Comparison of ENCODE assay signal across 8 cellular contexts in the genomic region with DNA sequence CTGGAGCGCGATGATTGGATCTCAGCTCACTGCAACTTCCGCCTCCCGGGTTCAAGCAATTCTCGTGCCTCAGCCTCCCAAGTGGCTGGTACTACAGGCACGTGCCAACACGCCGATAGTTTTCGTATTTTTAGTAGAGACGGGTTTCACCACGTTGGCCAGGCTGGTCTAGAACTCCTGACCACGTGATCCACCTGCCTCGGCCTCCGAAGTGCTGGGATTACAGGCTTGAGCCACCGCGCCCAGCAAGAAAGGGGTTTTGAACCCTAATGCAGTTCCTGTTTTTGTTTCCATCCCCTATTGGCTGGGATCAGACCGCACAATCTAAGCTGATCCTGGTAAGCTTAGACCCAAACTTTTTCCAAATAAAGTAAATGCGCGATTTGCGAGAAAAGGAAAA. TPM values are rescaled to one million over a fixed set of nuclear protein-coding genes. Genes with fewer than 3 reads are reported as not detected.
DNase-seq lines count a peak whose midpoint lies in the region; ATAC-seq and TF ChIP-seq lines count a peak whose summit lies in the region.

No MANE protein-coding gene starts in this region.

- POLR2A ChIA-PET in activated CD4-positive, alpha-beta T cell treated with anti-CD3 and anti-CD28 coated beads, Interleukin-2, amount 10 ng/mL, durations not matched to agents 7 days and 5 days (lab: Charles Lee): no interaction called here

- ATAC-seq in central memory CD8-positive, alpha-beta T cell (replicated peaks; ENCODE audit: extremely low read depth, poor library complexity, severe bottlenecking): no peak
- ATAC-seq in lung (ENCODE audit: insufficient read depth, low FRiP score) (no peak), HG03159 (IDR thresholded peaks at IDR 0.05; ENCODE audit: unreplicated experiment) (no peak)

- H3K27me3 ChIP-seq in lung (ENCODE audit: control insufficient read depth, insufficient read depth) (no peaks in the 10 kb centered on the region), tibial artery (no peaks in the 10 kb centered on the region)

- H3K36me3 Mint-ChIP-seq in activated CD4-positive, alpha-beta T cell treated with anti-CD3 and anti-CD28 coated beads, Interleukin-2, amount 10 ng/mL, durations not matched to agents 7 days and 5 days (ENCODE audit: low read depth): peaks cover 83% of the 10 kb centered on the region
- H3K36me3 Mint-ChIP-seq in central memory CD8-positive, alpha-beta T cell (ENCODE audit: insufficient read depth): peaks cover 21% of the 10 kb centered on the region

- peak overlapping the region; percentile 97 for H3K27ac Mint-ChIP-seq in activated CD4-positive, alpha-beta T cell treated with anti-CD3 and anti-CD28 coated beads, Interleukin-2, amount 10 ng/mL, durations not matched to agents 7 days and 5 days
- peak overlapping the region; percentile 98 for H3K27ac Mint-ChIP-seq in central memory CD8-positive, alpha-beta T cell (ENCODE audit: low read depth)

- DNase-seq in activated CD4-positive, alpha-beta T cell treated with anti-CD3 and anti-CD28 coated beads, Interleukin-2, amount 10 ng/mL, durations not matched to agents 7 days and 5 days: no peak
- no peak for DNase-seq in activated CD4-positive, alpha-beta T cell treated with anti-CD3 and anti-CD28 coated beads for 48 hours
- no peak for DNase-seq in central memory CD8-positive, alpha-beta T cell (ENCODE audit: low spot score in 2 of 2)
- DNase-seq in lung (ENCODE audit: low spot score): no peak
- DNase-seq in tibial artery: no peak
- DNase-seq in EL: no peak
- DNase-seq in stimulated activated naive CD4-positive, alpha-beta T cell treated with Interleukin-2 at 50 U/mL for 16 hours (lab: John Stamatoyannopoulos, UW): no peak

- WGBS in lung, 2 donors: 47% methylated on average over 20 of the region's 20 CpGs

- H3K9me3 ChIP-seq in lung (ENCODE audit: control insufficient read depth in 2 of 2, insufficient read depth in 1 of 2, low read length in 1 of 2): peaks cover 0 to 13% of the 10 kb centered on the region in 2 donors
- H3K9me3 ChIP-seq in tibial artery: peaks cover 0 to 22% (median 6%) of the 10 kb centered on the region in 3 donors

- TF ChIP-seq CTCF in lung (IDR thresholded peaks at IDR 0.05; ENCODE audit: control extremely low read depth, extremely low read depth) (no peak), tibial artery (IDR thresholded peaks at IDR 0.05) (no peak)

- peak overlapping the region; percentile 76 for H3K4me3 ChIP-seq in lung
- H3K4me3 ChIP-seq in tibial artery: peak overlapping the region; percentile 84 to 91

- H3K36me3 ChIP-seq in lung (ENCODE audit: control insufficient read depth in 2 of 2, insufficient read depth in 2 of 2, low read length in 2 of 2) (peaks cover 0 to 6% of the 10 kb centered on the region in 2 donors), tibial artery (peaks cover 19 to 34% (median 27%) of the 10 kb centered on the region in 3 donors)

- H3K27ac ChIP-seq in lung (ENCODE audit: low read depth in 1 of 2, low read length in 1 of 2) (peak overlapping the region in 1 of 2 donors; percentile 43), tibial artery (peak overlapping the region; percentile 91 to 93)

- H3K4me3 Mint-ChIP-seq in activated CD4-positive, alpha-beta T cell treated with anti-CD3 and anti-CD28 coated beads, Interleukin-2, amount 10 ng/mL, durations not matched to agents 7 days and 5 days: peak overlapping the region; percentile 94
- peak overlapping the region; percentile 92 for H3K4me3 Mint-ChIP-seq in central memory CD8-positive, alpha-beta T cell

- H3K4me1 Mint-ChIP-seq in activated CD4-positive, alpha-beta T cell treated with anti-CD3 and anti-CD28 coated beads, Interleukin-2, amount 10 ng/mL, durations not matched to agents 7 days and 5 days: peaks cover 27% of the 10 kb centered on the region
- peaks cover 40% of the 10 kb centered on the region for H3K4me1 Mint-ChIP-seq in central memory CD8-positive, alpha-beta T cell

- CTCF ChIA-PET in activated CD4-positive, alpha-beta T cell treated with anti-CD3 and anti-CD28 coated beads, Interleukin-2, amount 10 ng/mL, durations not matched to agents 7 days and 5 days (lab: Charles Lee): interaction anchor here (0.9 kb wide), 1 partner anchor 9 kb away, joined by 4 read pairs; no protein-coding TSS in a partner anchor

- H3K9me3 Mint-ChIP-seq in activated CD4-positive, alpha-beta T cell treated with anti-CD3 and anti-CD28 coated beads, Interleukin-2, amount 10 ng/mL, durations not matched to agents 7 days and 5 days: peaks cover 50% of the 10 kb centered on the region
- H3K9me3 Mint-ChIP-seq in central memory CD8-positive, alpha-beta T cell: no peaks in the 10 kb centered on the region

- intact Hi-C loops in tibial artery (cut with DNase I; ENCODE audit: low total_unique reads): loop anchor here (10.0 kb wide), 2 partner anchors 114 to 1716 kb away; partner anchors contain the start of genes HOMER3 and ZNF66

- H3K27me3 Mint-ChIP-seq in activated CD4-positive, alpha-beta T cell treated with anti-CD3 and anti-CD28 coated beads, Interleukin-2, amount 10 ng/mL, durations not matched to agents 7 days and 5 days: no peaks in the 10 kb centered on the region
- H3K27me3 Mint-ChIP-seq in central memory CD8-positive, alpha-beta T cell: no peaks in the 10 kb centered on the region

- H3K4me1 ChIP-seq in lung (ENCODE audit: control insufficient read depth in 2 of 2, insufficient read depth in 2 of 2, low read length in 2 of 2) (peaks cover 7 to 8% of the 10 kb centered on the region in 2 donors), tibial artery (peaks cover 0 to 34% (median 11%) of the 10 kb centered on the region in 4 donors)

RNA-seq across cellular contexts. Expression of gene ZNF626, which starts 0.9 kb away (rescaled TPM):
- total RNA-seq in activated CD4-positive, alpha-beta T cell treated with anti-CD3 and anti-CD28 coated beads, Interleukin-2, amount 10 ng/mL, durations not matched to agents 7 days and 5 days: 10 to 100 TPM in 1 of 2 experiments, 1 to 10 TPM in 1; 8.3 to 11.1 TPM
- 10 to 100 TPM in 1 of 2 donors, 1 to 10 TPM in 1; 9.9 to 22.0 TPM for total RNA-seq in lung
- 1 to 10 TPM; 2.5 to 3.7 TPM for polyA plus RNA-seq in lung
